ENCODE assay signal across 32 cellular contexts in the genomic region with DNA sequence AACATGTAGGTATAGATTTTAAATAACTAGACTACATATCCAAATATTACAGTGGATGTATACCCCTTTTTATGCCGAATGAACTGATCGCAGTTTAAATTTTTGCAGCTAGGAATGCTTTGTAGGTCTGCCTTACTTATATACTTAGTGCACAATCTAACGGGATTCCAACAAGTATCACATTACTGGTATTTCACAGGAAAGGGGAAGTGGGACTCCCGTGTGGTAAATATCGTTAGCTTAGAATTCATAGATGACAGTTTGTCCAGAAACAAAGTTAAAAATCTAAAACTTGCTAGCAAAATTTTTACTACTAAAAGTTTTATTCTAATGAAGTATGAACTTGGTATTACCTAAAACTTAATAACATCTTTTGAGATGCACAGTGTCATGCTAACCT.
"Had no signal": no experiment of that assay in that cellular context is flagged by ENCODE, and none has a peak within 500 bp of the region (broad histone marks: within the 10 kb centered on the region; RNA-seq: fewer than 3 reads in every experiment).

No MANE protein-coding gene starts in this region.

- H3K36me3 ChIP-seq: gastroesophageal sphincter, neutrophil, prostate gland, stomach, thyroid gland, upper lobe of left lung had no signal

- H3K27ac Mint-ChIP-seq: activated B cell treated with CpG ODN at 0.5 μM for 24 hours; activated CD8-positive, alpha-beta memory T cell treated with anti-CD3 and anti-CD28 coated beads, Interleukin-2, amount 10 ng/mL, durations not matched to agents 7 days and 5 days; activated CD8-positive, alpha-beta T cell treated with anti-CD3 and anti-CD28 coated beads, Interleukin-2, amount 10 ng/mL, durations not matched to agents 7 days and 5 days; activated naive CD4-positive, alpha-beta T cell treated with anti-CD3 and anti-CD28 coated beads, Interleukin-2, amount 50 U/mL, for 24 hours; activated naive CD8-positive, alpha-beta T cell treated with anti-CD3 and anti-CD28 coated beads, Interleukin-2, amount 50 U/mL, for 24 hours; activated T-helper 2 cell treated with anti-CD3 and anti-CD28 coated beads, Interferon-gamma antibody, Interleukin-2, Interleukin-4, amounts not matched to agents 10 μg/mL and 5 μg/mL and 100 μg/mL, durations not matched to agents 14 hours and 24 hours and 36 hours; effector memory CD8-positive, alpha-beta T cell; mesothelial cell of epicardium; naive B cell; nephron progenitor cell; stimulated activated naive B cell treated with anti-CD40 and anti-IgM and Interleukin-4, amounts not matched to agents 10 μg/mL and 1 μg/mL and 100 μg/mL, for 72 hours had no signal

- H3K4me1 ChIP-seq: gastroesophageal sphincter, prostate gland, stomach, thyroid gland, upper lobe of left lung had no signal

- FAIRE-seq: endothelial cell of umbilical vein, keratinocyte had no signal

- ATAC-seq: activated CD8-positive, alpha-beta memory T cell treated with anti-CD3 and anti-CD28 coated beads, Interleukin-2, amount 10 ng/mL, durations not matched to agents 7 days and 5 days; activated CD8-positive, alpha-beta T cell treated with anti-CD3 and anti-CD28 coated beads, Interleukin-2, amount 10 ng/mL, durations not matched to agents 7 days and 5 days; activated naive CD8-positive, alpha-beta T cell treated with anti-CD3 and anti-CD28 coated beads, Interleukin-2, amount 50 U/mL, for 24 hours; effector memory CD8-positive, alpha-beta T cell; gastroesophageal sphincter; left colon; stimulated activated naive B cell treated with anti-CD40 and anti-IgM and Interleukin-4, amounts not matched to agents 10 μg/mL and 1 μg/mL and 100 μg/mL, for 72 hours had no signal

- H3K27me3 Mint-ChIP-seq: activated B cell treated with CpG ODN at 0.5 μM for 24 hours; activated CD8-positive, alpha-beta memory T cell treated with anti-CD3 and anti-CD28 coated beads, Interleukin-2, amount 10 ng/mL, durations not matched to agents 7 days and 5 days; activated naive CD8-positive, alpha-beta T cell treated with anti-CD3 and anti-CD28 coated beads, Interleukin-2, amount 50 U/mL, for 24 hours had no signal

- H3K4me1 Mint-ChIP-seq: activated B cell treated with CpG ODN at 0.5 μM for 24 hours; activated CD8-positive, alpha-beta memory T cell treated with anti-CD3 and anti-CD28 coated beads, Interleukin-2, amount 10 ng/mL, durations not matched to agents 7 days and 5 days; activated naive CD4-positive, alpha-beta T cell treated with anti-CD3 and anti-CD28 coated beads, Interleukin-2, amount 50 U/mL, for 24 hours; activated naive CD8-positive, alpha-beta T cell treated with anti-CD3 and anti-CD28 coated beads, Interleukin-2, amount 50 U/mL, for 24 hours; naive B cell; nephron progenitor cell; stimulated activated naive B cell treated with anti-CD40 and anti-IgM and Interleukin-4, amounts not matched to agents 10 μg/mL and 1 μg/mL and 100 μg/mL, for 72 hours had no signal

- H3K27ac ChIP-seq: gastroesophageal sphincter, neutrophil, prostate gland, stomach, thyroid gland, upper lobe of left lung had no signal

- DNase-seq: activated B cell treated with CpG ODN at 0.5 μM for 24 hours; activated CD4-positive, alpha-beta T cell treated with anti-CD3 and anti-CD28 coated beads, Interleukin-2, amount 50 U/mL, for 1 hour; activated CD8-positive, alpha-beta memory T cell treated with anti-CD3 and anti-CD28 coated beads, Interleukin-2, amount 10 ng/mL, durations not matched to agents 7 days and 5 days; activated CD8-positive, alpha-beta T cell treated with anti-CD3 and anti-CD28 coated beads, Interleukin-2, amount 10 ng/mL, durations not matched to agents 7 days and 5 days; activated naive CD8-positive, alpha-beta T cell treated with anti-CD3 and anti-CD28 coated beads, Interleukin-2, amount 50 U/mL, for 24 hours; activated T-cell treated with anti-CD3 and anti-CD28 coated beads, Interleukin-2, amount 50 U/mL, for 48 hours; amygdala; caudate nucleus; cortex of kidney; effector memory CD8-positive, alpha-beta T cell; head of caudate nucleus; hippocampal formation; left colon; mammary epithelial cell; naive B cell; nephron progenitor cell; stimulated activated CD4-positive, alpha-beta T cell treated with anti-CD3 and anti-CD28 coated beads, Interleukin-1b, Interleukin-23, amount 100 ng/mL, for 48 hours; stimulated activated CD4-positive, alpha-beta T cell treated with anti-CD3 and anti-CD28 coated beads, Interleukin-4, amount 100 ng/mL, for 4 hours; stimulated activated CD8-positive, alpha-beta memory T cell treated with anti-CD3 and anti-CD28 coated beads, Interleukin-4, amount 100 ng/mL, for 48 hours; stimulated activated naive B cell treated with anti-CD40 and anti-IgM and Interleukin-4, amounts not matched to agents 10 μg/mL and 1 μg/mL and 100 μg/mL, for 72 hours; stomach; thyroid gland; upper lobe of left lung had no signal

- H3K27me3 ChIP-seq: gastroesophageal sphincter, neutrophil, stomach, thyroid gland, upper lobe of left lung had no signal

- H3K4me3 Mint-ChIP-seq: activated B cell treated with CpG ODN at 0.5 μM for 24 hours; activated CD8-positive, alpha-beta memory T cell treated with anti-CD3 and anti-CD28 coated beads, Interleukin-2, amount 10 ng/mL, durations not matched to agents 7 days and 5 days; activated CD8-positive, alpha-beta T cell treated with anti-CD3 and anti-CD28 coated beads, Interleukin-2, amount 10 ng/mL, durations not matched to agents 7 days and 5 days; activated naive CD4-positive, alpha-beta T cell treated with anti-CD3 and anti-CD28 coated beads, Interleukin-2, amount 50 U/mL, for 24 hours; activated naive CD8-positive, alpha-beta T cell treated with anti-CD3 and anti-CD28 coated beads, Interleukin-2, amount 50 U/mL, for 24 hours; effector memory CD8-positive, alpha-beta T cell; mesothelial cell of epicardium; naive B cell; nephron progenitor cell; stimulated activated naive B cell treated with anti-CD40 and anti-IgM and Interleukin-4, amounts not matched to agents 10 μg/mL and 1 μg/mL and 100 μg/mL, for 72 hours had no signal

- H3K4me2 ChIP-seq: smooth muscle cell had no signal

- H3K4me3 ChIP-seq: gastroesophageal sphincter, prostate gland, smooth muscle cell, stomach, thyroid gland, upper lobe of left lung had no signal

- H3K9me3 Mint-ChIP-seq: activated T-helper 2 cell treated with anti-CD3 and anti-CD28 coated beads, Interferon-gamma antibody, Interleukin-2, Interleukin-4, amounts not matched to agents 10 μg/mL and 5 μg/mL and 100 μg/mL, durations not matched to agents 14 hours and 24 hours and 36 hours had no signal

- H3K36me3 Mint-ChIP-seq: activated CD8-positive, alpha-beta memory T cell treated with anti-CD3 and anti-CD28 coated beads, Interleukin-2, amount 10 ng/mL, durations not matched to agents 7 days and 5 days; stimulated activated naive B cell treated with anti-CD40 and anti-IgM and Interleukin-4, amounts not matched to agents 10 μg/mL and 1 μg/mL and 100 μg/mL, for 72 hours had no signal

- H3K9me3 ChIP-seq: gastroesophageal sphincter, neutrophil, prostate gland, stomach, thyroid gland had no signal
